16 cellular contexts compared by ENCODE assay signal in genomic region chrX:124228849-124229248, GRCh38.
DNase-seq lines count a peak whose midpoint lies in the region; ATAC-seq, FAIRE-seq and TF ChIP-seq lines count a peak whose summit lies in the region.
"Had no signal": no experiment of that assay in that cellular context is flagged by ENCODE, and none has a peak within 500 bp of the region (broad histone marks: within the 10 kb centered on the region; RNA-seq: fewer than 3 reads in every experiment).

No MANE protein-coding gene starts in this region.

- peaks cover 36% of the 10 kb centered on the region for H3K4me1 Mint-ChIP-seq in GM23338
- peaks cover 82% of the 10 kb centered on the region for H3K4me1 Mint-ChIP-seq in neural crest cell
- no peaks in the 10 kb centered on the region for H3K4me1 Mint-ChIP-seq in chondrocyte (ENCODE audit: low read depth)

- WGBS in K562 (ENCODE audit: insufficient coverage, low coverage, missing lambda C conversion rate), result 33% methylated on average over 4 of the region's 4 CpGs

- TF ChIP-seq CTCF in GM23338 (conservative IDR thresholded peaks at IDR 0.05; ENCODE audit: low read depth in 2 of 2), result peak in 1 of 2 experiments; percentile 37; a peak in 2 of 4 replicates
- TF ChIP-seq CTCF in K562 (IDR thresholded peaks at IDR 0.05 in 2 of 3, conservative IDR thresholded peaks at IDR 0.05 in 1 of 3; ENCODE audit: insufficient read depth in 2 of 3, low read depth in 1 of 3, low read length in 3 of 3), result no peak
- TF ChIP-seq CTCF in neural crest cell (conservative IDR thresholded peaks at IDR 0.05), result no peak
- no peak for TF ChIP-seq CTCF in chondrocyte (IDR thresholded peaks at IDR 0.05)
- TF ChIP-seq CTCF in kidney (IDR thresholded peaks at IDR 0.05; ENCODE audit: borderline replicate concordance, extremely low read depth, insufficient read depth), result no peak

- in situ Hi-C loops in K562 (cut with MboI), result no loop called here

- H3K36me3 ChIP-seq in GM23338 (ENCODE audit: insufficient read depth) (no peaks in the 10 kb centered on the region), K562 (ENCODE audit: control insufficient read depth, insufficient read depth, low read length) (no peaks in the 10 kb centered on the region), kidney (ENCODE audit: control insufficient read depth in 1 of 2, insufficient read depth in 2 of 2, low read length in 2 of 2) (no peaks in the 10 kb centered on the region)

- H3K27me3 ChIP-seq in GM23338 (ENCODE audit: insufficient read depth), result no peaks in the 10 kb centered on the region
- no peaks in the 10 kb centered on the region for H3K27me3 ChIP-seq in K562 (ENCODE audit: control insufficient read depth in 2 of 2, insufficient read depth in 2 of 2, low read length in 2 of 2)

- H3K9me3 ChIP-seq in K562 (replicated peaks; ENCODE audit: control insufficient read depth, insufficient read depth, low read depth, low read length), result no peaks in the 10 kb centered on the region
- no peaks in the 10 kb centered on the region for H3K9me3 ChIP-seq in kidney (ENCODE audit: control insufficient read depth in 1 of 2, low read length in 2 of 2)
- H3K9me3 ChIP-seq: Caco-2 had no signal

- H3K27ac ChIP-seq in GM23338 (ENCODE audit: low read depth) (no peak overlapping the region; the same call in 1 of the 2 replicates), K562 (ENCODE audit: extremely low read depth, low read depth, low read length) (no peak overlapping the region), kidney (ENCODE audit: low read depth in 2 of 2, low read length in 2 of 2) (no peak overlapping the region)
- H3K27ac ChIP-seq: GM23248 had no signal

- no peaks in the 10 kb centered on the region for H3K9me2 ChIP-seq in GM23338 (ENCODE audit: insufficient read depth)

- H2AFZ ChIP-seq in GM23338, result no peak overlapping the region
- H2AFZ ChIP-seq in K562 (ENCODE audit: low read depth, low read length), result peak overlapping the region; percentile 53; the same call in 1 of the 2 replicates
- H2AFZ ChIP-seq: GM23248 had no signal

- ATAC-seq in GM23338, result peak; percentile 43
- ATAC-seq in K562, result peak; percentile 66; the same call in 2 of the 3 replicates
- ATAC-seq: T-cell had no signal

- peak; percentile 25 for DNase-seq in ELF-1 (ENCODE audit: low read depth, low spot score)
- DNase-seq in GM23338 (ENCODE audit: low spot score), result peak; percentile 41
- DNase-seq in K562 (ENCODE audit: extremely low read depth in 1 of 4, low spot score in 3 of 4), result no peak
- DNase-seq in neural crest cell (ENCODE audit: low read depth, low spot score), result no peak
- no peak for DNase-seq in chondrocyte (ENCODE audit: low spot score)
- no peak for DNase-seq in activated CD8-positive, alpha-beta memory T cell treated with anti-CD3 and anti-CD28 coated beads, Interleukin-2, amount 50 U/mL, for 4 hours
- no peak for DNase-seq in kidney
- DNase-seq: Caco-2; CD4-positive, CD25-positive, alpha-beta regulatory T cell; GM23248; Karpas-422; NCI-H187 treated with DMSO at 0.1 percent for 48 hours; NCI-H2171 treated with DMSO at 0.1 percent for 48 hours; NCI-H446 treated with DMSO at 0.1 percent for 48 hours; T-cell had no signal

- CTCF ChIA-PET in K562 (lab: Yijun Ruan, JAX; ENCODE audit: low intra/inter-chr PET ratio), result no interaction called here

- no peak for TF ChIP-seq EP300 in K562 (IDR thresholded peaks at IDR 0.05; ENCODE audit: low read length)

- BruUV-seq in K562 (replicated peaks; lab: Mats Ljungman, UMichigan), result no TSS peak

- H3K27ac Mint-ChIP-seq in GM23338 (no peak overlapping the region), neural crest cell (ENCODE audit: unreplicated experiment) (peak overlapping the region; percentile 96), chondrocyte (ENCODE audit: unreplicated experiment) (no peak overlapping the region)
- H3K27ac Mint-ChIP-seq: T-cell had no signal

- TF ChIP-seq POLR2A in K562 (conservative IDR thresholded peaks at IDR 0.05), result no peak

- POLR2A ChIA-PET in K562 (lab: Yijun Ruan, JAX), result no interaction called here

- H3K4me3 ChIP-seq in GM23338 (no peak overlapping the region), K562 (no peak overlapping the region), kidney (ENCODE audit: low read length in 2 of 2) (no peak overlapping the region)
- H3K4me3 ChIP-seq: GM23248 had no signal

- no peaks in the 10 kb centered on the region for H3K9me3 Mint-ChIP-seq in GM23338
- no peaks in the 10 kb centered on the region for H3K9me3 Mint-ChIP-seq in neural crest cell
- no peaks in the 10 kb centered on the region for H3K9me3 Mint-ChIP-seq in chondrocyte (ENCODE audit: low read depth)
- H3K9me3 Mint-ChIP-seq: T-cell had no signal

- no peak for TF ChIP-seq RAD21 in K562 (CRISPR knock-in tag; conservative IDR thresholded peaks at IDR 0.05 in 1 of 2, IDR thresholded peaks at IDR 0.05 in 1 of 2)

- H4K20me1 ChIP-seq in GM23338 (replicated peaks; ENCODE audit: insufficient read depth) (no peaks in the 10 kb centered on the region), K562 (replicated peaks; ENCODE audit: control insufficient read depth, insufficient read depth, low read length) (no peaks in the 10 kb centered on the region)

- peak overlapping the region; percentile 54 for H3K4me2 ChIP-seq in GM23338
- no peak overlapping the region for H3K4me2 ChIP-seq in K562 (ENCODE audit: insufficient read depth, low read length)

- intact Hi-C loops in K562 (cut with micrococcal nuclease), result no loop called here
- intact Hi-C loops in kidney (cut with DNase I), result no loop called here

- H3K4me3 Mint-ChIP-seq in GM23338 (no peak overlapping the region), neural crest cell (peak overlapping the region; percentile 66), chondrocyte (ENCODE audit: unreplicated experiment) (no peak overlapping the region)
- H3K4me3 Mint-ChIP-seq: CD4-positive, CD25-positive, alpha-beta regulatory T cell; T-cell had no signal

- H3K4me1 ChIP-seq in GM23338 (ENCODE audit: insufficient read depth) (peaks cover 33% of the 10 kb centered on the region), K562 (replicated peaks in 1 of 2; ENCODE audit: control insufficient read depth in 2 of 2, insufficient read depth in 2 of 2, low read length in 2 of 2) (no peaks in the 10 kb centered on the region), kidney (ENCODE audit: control insufficient read depth in 1 of 2, insufficient read depth in 1 of 2, low read depth in 1 of 2, low read length in 2 of 2) (no peaks in the 10 kb centered on the region)

- no peaks in the 10 kb centered on the region for H3K36me3 Mint-ChIP-seq in GM23338 (ENCODE audit: low read depth)
- no peaks in the 10 kb centered on the region for H3K36me3 Mint-ChIP-seq in neural crest cell (ENCODE audit: low read depth)
- no peaks in the 10 kb centered on the region for H3K36me3 Mint-ChIP-seq in chondrocyte (ENCODE audit: low read depth)
- H3K36me3 Mint-ChIP-seq: CD4-positive, CD25-positive, alpha-beta regulatory T cell; T-cell had no signal

- no peak overlapping the region for H3K9ac ChIP-seq in K562 (ENCODE audit: insufficient read depth in 1 of 2, low read depth in 2 of 2, low read length in 2 of 2)
- H3K9ac ChIP-seq in kidney (ENCODE audit: low read length in 2 of 2), result no peak overlapping the region
- H3K9ac ChIP-seq: GM23248 had no signal

- no peak for FAIRE-seq in K562 (lab: Jason Lieb, UNC)
- no peak for FAIRE-seq in kidney (lab: Jason Lieb, UNC)
- FAIRE-seq: GM12891 had no signal

- no peaks in the 10 kb centered on the region for H3K9me1 ChIP-seq in K562 (ENCODE audit: control insufficient read depth, insufficient read depth, low read length)

- peaks cover 18% of the 10 kb centered on the region for H3K27me3 Mint-ChIP-seq in GM23338 (ENCODE audit: insufficient read depth, low read depth, poor library complexity)
- no peaks in the 10 kb centered on the region for H3K27me3 Mint-ChIP-seq in neural crest cell (ENCODE audit: low read depth)
- H3K27me3 Mint-ChIP-seq in chondrocyte (ENCODE audit: low read depth), result no peaks in the 10 kb centered on the region
- H3K27me3 Mint-ChIP-seq: CD4-positive, CD25-positive, alpha-beta regulatory T cell had no signal

- no peaks in the 10 kb centered on the region for H3F3A ChIP-seq in GM23338 (replicated peaks; ENCODE audit: low read depth)

- H3K79me2 ChIP-seq in GM23338 (replicated peaks; ENCODE audit: insufficient read depth) (no peaks in the 10 kb centered on the region), K562 (ENCODE audit: control insufficient read depth, insufficient read depth, low read length) (no peaks in the 10 kb centered on the region)

TF ChIP-seq in GM23338, 12 proteins besides CTCF, POLR2A, EP300 and RAD21 (continues in another document):
- no peak for TF ChIP-seq ETS1 (IDR thresholded peaks at IDR 0.05)
- TF ChIP-seq CREB1 (CRISPR knock-in tag; IDR thresholded peaks at IDR 0.05; ENCODE audit: low read depth), result no peak
- no peak for TF ChIP-seq ZNF114 (CRISPR knock-in tag; IDR thresholded peaks at IDR 0.05)

TF ChIP-seq in K562, 482 proteins besides CTCF, POLR2A, EP300 and RAD21:
- TF ChIP-seq HMBOX1 (IDR thresholded peaks at IDR 0.05) (peak; percentile 58), COPS2 (conservative IDR thresholded peaks at IDR 0.05) (no peak)

Comparison
In these comparisons a context has a peak if more than half of its experiments do, and no peak if none do; other contexts are left out.
1. DNase-seq: peak in ELF-1 (single experiment) and GM23338 (single experiment); none in K562 (0 of 4), neural crest cell (single experiment), chondrocyte (single experiment), activated CD8-positive, alpha-beta memory T cell treated with anti-CD3 and anti-CD28 coated beads, Interleukin-2, amount 50 U/mL, for 4 hours (single experiment) and kidney (single experiment).